8 cellular contexts compared by ENCODE assay signal in the genomic region with DNA sequence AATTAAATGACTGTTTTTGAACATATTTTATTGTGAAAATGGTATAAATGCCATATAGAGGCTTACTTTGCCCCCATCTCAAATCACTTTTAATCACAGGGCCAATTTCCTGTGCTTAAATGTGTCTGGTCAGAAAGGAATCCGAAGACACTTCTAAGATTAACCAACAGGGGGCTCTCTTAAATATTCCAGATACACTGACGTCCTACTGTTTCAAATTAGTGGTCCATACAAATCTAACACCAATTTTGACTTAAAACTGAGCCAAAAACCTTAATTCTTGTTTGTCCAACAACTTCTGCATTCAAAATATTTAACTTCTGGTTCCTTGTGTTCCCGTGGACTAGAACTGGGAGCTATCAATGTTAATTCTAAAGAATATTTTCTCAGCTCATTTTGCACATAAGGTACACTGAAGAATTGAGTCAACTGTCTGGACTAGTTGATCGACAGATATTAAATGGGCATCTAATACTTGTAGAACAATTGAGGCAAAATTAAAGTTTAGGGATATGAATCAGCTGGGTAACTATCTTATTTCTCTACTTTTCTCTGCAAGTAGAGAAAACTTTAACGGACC.
DNase-seq lines count a peak whose midpoint lies in the region; ATAC-seq, FAIRE-seq and TF ChIP-seq lines count a peak whose summit lies in the region.

No MANE protein-coding gene starts in this region.

- intact Hi-C loops in Right ventricle myocardium superior (cut with DNase I) (no loop called here), ascending aorta (cut with DNase I) (no loop called here), kidney (cut with DNase I) (no loop called here)

- H3K9me3 ChIP-seq in right atrium auricular region (no peaks in the 10 kb centered on the region), ascending aorta (no peaks in the 10 kb centered on the region), kidney (ENCODE audit: control insufficient read depth in 1 of 2, low read length in 2 of 2) (no peaks in the 10 kb centered on the region)

- H3K4me1 ChIP-seq in right atrium auricular region (no peaks in the 10 kb centered on the region), ascending aorta (no peaks in the 10 kb centered on the region), kidney (ENCODE audit: control insufficient read depth in 1 of 2, insufficient read depth in 1 of 2, low read depth in 1 of 2, low read length in 2 of 2) (no peaks in the 10 kb centered on the region)

- no peak for DNase-seq in Right ventricle myocardium superior
- no peak for DNase-seq in right atrium auricular region (ENCODE audit: low spot score)
- peak; percentile 62 for DNase-seq in KBM-7
- no peak for DNase-seq in ascending aorta (ENCODE audit: low spot score in 2 of 2)
- no peak for DNase-seq in kidney

- H3K4me3 ChIP-seq in right atrium auricular region (no peak overlapping the region), ascending aorta (no peak overlapping the region), kidney (ENCODE audit: low read length in 2 of 2) (no peak overlapping the region)

- ATAC-seq in Right ventricle myocardium superior (ENCODE audit: poor library complexity) (peak; percentile 68), HG02763 (IDR thresholded peaks at IDR 0.05; ENCODE audit: unreplicated experiment) (no peak), GM18519 (IDR thresholded peaks at IDR 0.05; ENCODE audit: low FRiP score, unreplicated experiment) (no peak), GM19463 (IDR thresholded peaks at IDR 0.05; ENCODE audit: unreplicated experiment) (no peak)

- no peak overlapping the region for H3K9ac ChIP-seq in kidney (ENCODE audit: low read length in 2 of 2)

- FAIRE-seq in kidney (lab: Jason Lieb, UNC) = peak; percentile 37

- H3K27ac ChIP-seq in right atrium auricular region (no peak overlapping the region), ascending aorta (no peak overlapping the region), kidney (ENCODE audit: low read depth in 2 of 2, low read length in 2 of 2) (no peak overlapping the region)

- TF ChIP-seq CTCF in right atrium auricular region (IDR thresholded peaks at IDR 0.05) (peak in 1 of 2 donors; percentile 71), ascending aorta (IDR thresholded peaks at IDR 0.05) (peak in 2 of 3 experiments; percentile 36 to 58), kidney (IDR thresholded peaks at IDR 0.05; ENCODE audit: borderline replicate concordance, extremely low read depth, insufficient read depth) (peak; percentile 38)

- in situ Hi-C loops in KBM-7 (cut with MboI; ENCODE audit: low pct_unique_long_range_greater_than_20kb, low sequenced_read_pairs) = no loop called here

- no peaks in the 10 kb centered on the region for H3K36me3 ChIP-seq in right atrium auricular region
- no peaks in the 10 kb centered on the region for H3K36me3 ChIP-seq in ascending aorta
- H3K36me3 ChIP-seq in kidney (ENCODE audit: control insufficient read depth in 1 of 2, insufficient read depth in 2 of 2, low read length in 2 of 2) = no peaks in the 10 kb centered on the region

- no peaks in the 10 kb centered on the region for H3K27me3 ChIP-seq in right atrium auricular region
- H3K27me3 ChIP-seq in ascending aorta = no peaks in the 10 kb centered on the region
